Comparison of ENCODE assay signal across 7 cellular contexts in genomic region chr9:108271646-108272349, GRCh38.
DNase-seq lines count a peak whose midpoint lies in the region; ATAC-seq and TF ChIP-seq lines count a peak whose summit lies in the region.

No MANE protein-coding gene starts in this region.

- H3K4me3 ChIP-seq in liver (ENCODE audit: low read depth in 1 of 3, low read length in 3 of 3) (peak overlapping the region; percentile 49 to 69 (median 61)), OCI-LY7 (ENCODE audit: low read depth, low read length, poor library complexity, severe bottlenecking) (no peak overlapping the region)

- H3K79me2 ChIP-seq in OCI-LY7 (ENCODE audit: insufficient read depth, low read depth, low read length) = no peaks in the 10 kb centered on the region

- BruUV-seq in OCI-LY7 (replicated peaks; lab: Mats Ljungman, UMichigan) = no TSS peak

- H3K27ac ChIP-seq in liver (ENCODE audit: low read depth in 1 of 2, low read length in 2 of 2) = peak overlapping the region; percentile 64 to 88
- no peak overlapping the region for H3K27ac ChIP-seq in OCI-LY7 (ENCODE audit: low read depth, low read length, poor library complexity, severe bottlenecking)

- TF ChIP-seq CTCF in liver (IDR thresholded peaks at IDR 0.05; ENCODE audit: low read depth, low read length, missing input control) = no peak
- no peak for TF ChIP-seq CTCF in OCI-LY7 (conservative IDR thresholded peaks at IDR 0.05; ENCODE audit: low read length)

- H2AFZ ChIP-seq in OCI-LY7 (ENCODE audit: low read length) = no peak overlapping the region

- no peaks in the 10 kb centered on the region for H3K27me3 ChIP-seq in liver (ENCODE audit: control insufficient read depth in 4 of 4, insufficient read depth in 4 of 4, low read length in 3 of 4)

- no peaks in the 10 kb centered on the region for H3K36me3 ChIP-seq in liver (ENCODE audit: control insufficient read depth in 4 of 4, insufficient read depth in 3 of 4, low read depth in 1 of 4, low read length in 3 of 4)
- H3K36me3 ChIP-seq in OCI-LY7 (ENCODE audit: insufficient read depth, low read length) = no peaks in the 10 kb centered on the region

- CTCF ChIA-PET in OCI-LY7 (lab: Charles Lee; ENCODE audit: unreplicated experiment) = no interaction called here

- POLR2A ChIA-PET in OCI-LY7 (lab: Charles Lee) = interaction anchor here (0.5 kb wide), 1 partner anchor 527 kb away, joined by 3 read pairs; no protein-coding TSS in a partner anchor

- peak; percentile 89 for DNase-seq in NCI-H2029 treated with DMSO at 0.1 percent for 48 hours (lab: John Stamatoyannopoulos, UW)
- DNase-seq in T47D (ENCODE audit: low read depth in 1 of 2, low spot score in 1 of 2) = peak; percentile 53 to 89
- DNase-seq in OCI-LY7 (ENCODE audit: low spot score) = no peak
- DNase-seq in globus pallidus (ENCODE audit: low spot score) = no peak
- DNase-seq in activated naive CD4-positive, alpha-beta T cell treated with anti-CD3 and anti-CD28 coated beads, Interleukin-2, amount 50 U/mL, for 16 hours = no peak

- H3K9me3 ChIP-seq in liver (ENCODE audit: control insufficient read depth in 4 of 4, low read length in 3 of 4) (no peaks in the 10 kb centered on the region), OCI-LY7 (ENCODE audit: low read length) (no peaks in the 10 kb centered on the region)

- H3K9me2 ChIP-seq in OCI-LY7 (ENCODE audit: insufficient read depth, low read length) = no peaks in the 10 kb centered on the region

- no peak for TF ChIP-seq RAD21 in liver (IDR thresholded peaks at IDR 0.05)

- intact Hi-C loops in OCI-LY7 (cut with micrococcal nuclease; ENCODE audit: unreplicated experiment) = no loop called here

- ATAC-seq in GM21526 (IDR thresholded peaks at IDR 0.05; ENCODE audit: low FRiP score, unreplicated experiment) = peak; percentile 47

- no peaks in the 10 kb centered on the region for H4K20me1 ChIP-seq in OCI-LY7 (ENCODE audit: insufficient read depth, low read length)

- H3K4me1 ChIP-seq in liver (ENCODE audit: control insufficient read depth in 4 of 4, insufficient read depth in 4 of 4, low read length in 3 of 4) = peaks cover 0 to 9% (median 4%) of the 10 kb centered on the region in 4 donors
- H3K4me1 ChIP-seq in OCI-LY7 (ENCODE audit: insufficient read depth, low read length, poor library complexity, severe bottlenecking) = no peaks in the 10 kb centered on the region

- 59% methylated on average over 5 of the region's 5 CpGs for WGBS in liver

- no peak overlapping the region for H3K4me2 ChIP-seq in OCI-LY7 (ENCODE audit: low read length)

- in situ Hi-C loops in T47D (cut with HindIII; ENCODE audit: low pct_unique_long_range_greater_than_20kb, low sequenced_read_pairs) = no loop called here

- peak overlapping the region; percentile 76 to 91 for H3K9ac ChIP-seq in liver (ENCODE audit: low read depth in 1 of 2, low read length in 2 of 2)

TF ChIP-seq in liver, 16 proteins besides CTCF, POLR2A, EP300 and RAD21:
- TF ChIP-seq, protein P1, sequence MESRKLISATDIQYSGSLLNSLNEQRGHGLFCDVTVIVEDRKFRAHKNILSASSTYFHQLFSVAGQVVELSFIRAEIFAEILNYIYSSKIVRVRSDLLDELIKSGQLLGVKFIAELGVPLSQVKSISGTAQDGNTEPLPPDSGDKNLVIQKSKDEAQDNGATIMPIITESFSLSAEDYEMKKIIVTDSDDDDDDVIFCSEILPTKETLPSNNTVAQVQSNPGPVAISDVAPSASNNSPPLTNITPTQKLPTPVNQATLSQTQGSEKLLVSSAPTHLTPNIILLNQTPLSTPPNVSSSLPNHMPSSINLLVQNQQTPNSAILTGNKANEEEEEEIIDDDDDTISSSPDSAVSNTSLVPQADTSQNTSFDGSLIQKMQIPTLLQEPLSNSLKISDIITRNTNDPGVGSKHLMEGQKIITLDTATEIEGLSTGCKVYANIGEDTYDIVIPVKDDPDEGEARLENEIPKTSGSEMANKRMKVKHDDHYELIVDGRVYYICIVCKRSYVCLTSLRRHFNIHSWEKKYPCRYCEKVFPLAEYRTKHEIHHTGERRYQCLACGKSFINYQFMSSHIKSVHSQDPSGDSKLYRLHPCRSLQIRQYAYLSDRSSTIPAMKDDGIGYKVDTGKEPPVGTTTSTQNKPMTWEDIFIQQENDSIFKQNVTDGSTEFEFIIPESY (IDR thresholded peaks at IDR 0.05) = no peak
- TF ChIP-seq FOXA2 (IDR thresholded peaks at IDR 0.05) = peak; percentile 37

Comparison
In these comparisons a context has a peak if more than half of its experiments do, and no peak if none do; other contexts are left out.
1. DNase-seq: peak in NCI-H2029 treated with DMSO at 0.1 percent for 48 hours (single experiment) and T47D (2 of 2); none in OCI-LY7 (single experiment), globus pallidus (single experiment) and activated naive CD4-positive, alpha-beta T cell treated with anti-CD3 and anti-CD28 coated beads, Interleukin-2, amount 50 U/mL, for 16 hours (single experiment).